ENCODE assay signal across 22 cellular contexts in the genomic region with DNA sequence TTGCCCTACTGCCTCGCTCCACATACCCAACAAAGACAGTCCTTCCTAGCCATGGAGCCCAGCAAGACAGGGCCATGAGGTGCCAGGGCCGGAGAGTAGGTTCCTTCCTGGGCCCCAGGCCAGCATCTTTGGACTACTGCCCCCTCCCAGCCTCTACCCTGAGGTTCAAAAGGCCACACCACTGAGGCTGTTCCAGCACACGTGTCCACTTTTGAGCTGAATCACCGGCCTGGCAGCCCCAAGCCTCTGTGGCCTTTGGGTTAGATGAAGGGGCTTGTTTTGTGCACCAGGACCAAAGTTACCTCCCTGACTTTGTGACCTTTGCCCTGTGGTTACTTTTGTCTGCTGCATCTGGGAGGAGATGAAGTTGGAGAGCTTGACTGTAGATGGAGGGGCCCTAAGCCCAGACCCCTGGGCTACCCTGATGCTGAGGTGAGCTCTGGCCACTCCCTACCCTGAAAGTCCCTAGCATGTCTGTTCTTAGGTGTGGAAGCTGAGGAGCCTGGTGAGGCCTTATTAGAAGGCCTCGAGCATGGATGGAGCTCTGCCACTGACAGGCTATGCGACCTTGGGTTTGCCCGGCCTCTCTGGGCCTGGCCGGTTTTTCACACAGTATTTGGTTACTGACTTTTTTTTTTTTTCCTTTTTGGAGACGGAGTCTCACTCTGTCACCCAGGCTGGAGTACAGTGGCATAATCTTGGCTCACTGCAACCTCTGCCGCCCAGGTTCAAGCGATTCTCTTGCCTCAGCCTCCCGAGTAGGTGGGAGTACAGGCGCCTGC. TPM values are rescaled to one million over a fixed set of nuclear protein-coding genes. Genes with fewer than 3 reads are reported as not detected.
DNase-seq lines count a peak whose midpoint lies in the region; ATAC-seq, FAIRE-seq and TF ChIP-seq lines count a peak whose summit lies in the region.
"Had no signal": no experiment of that assay in that cellular context is flagged by ENCODE, and none has a peak within 500 bp of the region (broad histone marks: within the 10 kb centered on the region; RNA-seq: fewer than 3 reads in every experiment).

No MANE protein-coding gene starts in this region.

- H2BK12ac ChIP-seq in H1 (ENCODE audit: low read depth, low read length) = peak overlapping the region; percentile 27; the same call in 1 of the 2 replicates

- no peak overlapping the region for H2AFZ ChIP-seq in H1 (ENCODE audit: low read length)
- H2AFZ ChIP-seq: GM23248 had no signal

- TF ChIP-seq CTCF in H1 (IDR thresholded peaks at IDR 0.05; ENCODE audit: control extremely low read depth in 1 of 3, insufficient read depth in 1 of 3, low read depth in 1 of 3, low read length in 3 of 3) (no peak), right lobe of liver (IDR thresholded peaks at IDR 0.05) (no peak), gastrocnemius medialis (IDR thresholded peaks at IDR 0.05 in 4 of 5, conservative IDR thresholded peaks at IDR 0.05 in 1 of 5) (no peak), coronary artery (IDR thresholded peaks at IDR 0.05) (no peak), endodermal cell (conservative IDR thresholded peaks at IDR 0.05) (no peak)

- H4K20me1 ChIP-seq in H1 (replicated peaks in 1 of 2; ENCODE audit: control insufficient read depth in 1 of 2, insufficient read depth in 2 of 2, low read length in 2 of 2) = no peaks in the 10 kb centered on the region
- H4K20me1 ChIP-seq: BLaER1 had no signal

- no peaks in the 10 kb centered on the region for H3K23me2 ChIP-seq in H1 (ENCODE audit: low read depth, low read length)

- H3K4me1 ChIP-seq in H1 (replicated peaks in 1 of 4; ENCODE audit: control insufficient read depth in 3 of 4, insufficient read depth in 4 of 4, low read length in 3 of 4) = peaks cover 0 to 16% (median 9%) of the 10 kb centered on the region in 4 experiments; a peak in 5 of 7 replicates
- peaks cover 0 to 39% (median 17%) of the 10 kb centered on the region in 4 donors for H3K4me1 ChIP-seq in right lobe of liver
- peaks cover 0 to 7% of the 10 kb centered on the region in 2 donors for H3K4me1 ChIP-seq in gastrocnemius medialis
- H3K4me1 ChIP-seq in SJCRH30 = peaks cover 6% of the 10 kb centered on the region; the same call in 1 of the 2 replicates
- peaks cover 2% of the 10 kb centered on the region for H3K4me1 ChIP-seq in endodermal cell (ENCODE audit: control insufficient read depth, insufficient read depth, low read length)

- H3K14ac ChIP-seq in H1 (ENCODE audit: insufficient read length) = no peak overlapping the region

- H3K9me3 ChIP-seq in H1 (ENCODE audit: insufficient read depth in 2 of 2, low read depth in 1 of 2, low read length in 1 of 2) = no peaks in the 10 kb centered on the region
- no peaks in the 10 kb centered on the region for H3K9me3 ChIP-seq in right lobe of liver
- no peaks in the 10 kb centered on the region for H3K9me3 ChIP-seq in gastrocnemius medialis
- H3K9me3 ChIP-seq in SJCRH30 (replicated peaks) = no peaks in the 10 kb centered on the region
- no peaks in the 10 kb centered on the region for H3K9me3 ChIP-seq in endodermal cell (ENCODE audit: control insufficient read depth, low read length)
- H3K9me3 ChIP-seq: BLaER1 had no signal

- intact Hi-C loops in right lobe of liver (cut with DNase I) = no loop called here
- intact Hi-C loops in gastrocnemius medialis (cut with DNase I; ENCODE audit: low total_unique reads) = no loop called here

- no peaks in the 10 kb centered on the region for H3K4me1 Mint-ChIP-seq in activated naive CD8-positive, alpha-beta T cell treated with anti-CD3 and anti-CD28 coated beads for 36 hours
- H3K4me1 Mint-ChIP-seq in endodermal cell = peaks cover 2% of the 10 kb centered on the region
- H3K4me1 Mint-ChIP-seq: CD4-positive, alpha-beta memory T cell had no signal

- 94% methylated on average over 13 of the region's 13 CpGs; no CpG with 5 or more reads in 1 of the 2 experiments for WGBS in H1 (ENCODE audit: extremely low coverage in 1 of 2, insufficient coverage in 1 of 2, insufficient read length in 1 of 2, insufficient replicate concordance in 2 of 2, low coverage in 1 of 2, low lambda C conversion rate in 2 of 2, missing lambda C conversion rate in 1 of 2), 2 experiments
- 70% methylated on average over 6 of the region's 13 CpGs for WGBS in right lobe of liver (ENCODE audit: insufficient coverage, low coverage, low lambda C conversion rate, missing lambda C conversion rate)
- 91 to 95% methylated on average over 10 to 13 of the region's 13 CpGs for WGBS in endodermal cell (ENCODE audit: insufficient coverage in 1 of 2, insufficient read length in 1 of 2), 2 experiments

- no peaks in the 10 kb centered on the region for H3K9me3 Mint-ChIP-seq in activated naive CD8-positive, alpha-beta T cell treated with anti-CD3 and anti-CD28 coated beads for 36 hours
- H3K9me3 Mint-ChIP-seq in endodermal cell = peaks cover 2% of the 10 kb centered on the region
- H3K9me3 Mint-ChIP-seq: CD4-positive, alpha-beta memory T cell; HFFc6 had no signal

- TF ChIP-seq EP300 in H1 (IDR thresholded peaks at IDR 0.05; ENCODE audit: borderline replicate concordance in 1 of 2, low read depth in 2 of 2, low read length in 2 of 2) = no peak

- H3K36me3 ChIP-seq in H1 (ENCODE audit: control insufficient read depth in 2 of 4, insufficient read depth in 4 of 4, low read length in 3 of 4) = no peaks in the 10 kb centered on the region
- no peaks in the 10 kb centered on the region for H3K36me3 ChIP-seq in right lobe of liver
- H3K36me3 ChIP-seq in gastrocnemius medialis = no peaks in the 10 kb centered on the region
- no peaks in the 10 kb centered on the region for H3K36me3 ChIP-seq in SJCRH30
- H3K36me3 ChIP-seq in endodermal cell (ENCODE audit: control insufficient read depth, insufficient read depth, low read length) = no peaks in the 10 kb centered on the region
- H3K36me3 ChIP-seq: BLaER1 had no signal

- H3K27me3 ChIP-seq in H1 (replicated peaks in 1 of 4; ENCODE audit: control insufficient read depth in 3 of 4, extremely low read depth in 1 of 4, insufficient read depth in 3 of 4, low read length in 3 of 4) (no peaks in the 10 kb centered on the region; a peak in 3 of 7 replicates), right lobe of liver (no peaks in the 10 kb centered on the region), gastrocnemius medialis (no peaks in the 10 kb centered on the region), SJCRH30 (no peaks in the 10 kb centered on the region), endodermal cell (ENCODE audit: control insufficient read depth, insufficient read depth, low read length, poor library complexity, severe bottlenecking) (peaks cover 2% of the 10 kb centered on the region)
- H3K27me3 ChIP-seq: BLaER1 had no signal

- no peak overlapping the region for H4K8ac ChIP-seq in H1 (ENCODE audit: extremely low read depth, insufficient read depth, low read length)

- no peaks in the 10 kb centered on the region for H3K79me2 ChIP-seq in H1 (ENCODE audit: control insufficient read depth in 1 of 2, insufficient read depth in 2 of 2, low read length in 2 of 2)

- CTCF ChIA-PET in H1 (lab: Charles Lee; ENCODE audit: partially characterized antibody) = interaction anchor here (0.6 to 5.3 kb wide), 14 partner anchors 10 to 130 kb away, joined by 3 to 42 read pairs (median 4); a partner anchor contains a TSS

- no peak overlapping the region for H3K18ac ChIP-seq in H1 (ENCODE audit: extremely low read depth, low read length)

- no peak overlapping the region for H2AK5ac ChIP-seq in H1 (ENCODE audit: low read depth, low read length)

- 0 out of 2 replicates have a peak overlapping the region, but pooled peaks have one; percentile 2 for H2BK5ac ChIP-seq in H1 (ENCODE audit: low read depth, low read length)

- ATAC-seq in right lobe of liver (peak; percentile 36 to 73 (median 66)), gastrocnemius medialis (peak; percentile 70 to 75)

- no peak overlapping the region for H3K56ac ChIP-seq in H1 (replicated peaks; ENCODE audit: insufficient read length, low read depth, low read length)

- POLR2A ChIA-PET in H1 (lab: Charles Lee; ENCODE audit: partially characterized antibody) = interaction anchor here (0.8 to 1.9 kb wide), 5 partner anchors 8 to 55 kb away, joined by 3 to 8 read pairs (median 3); no protein-coding TSS in a partner anchor

- DNase-seq in RPMI7951 (ENCODE audit: low read depth) (peak; percentile 10), H1 (ENCODE audit: low read depth in 1 of 2, low spot score in 2 of 2) (no peak), right lobe of liver (peak; percentile 70 to 84 (median 80)), gastrocnemius medialis (peak in 1 of 2 donors; percentile 39), SJCRH30 (no peak), coronary artery (ENCODE audit: low spot score) (no peak), endodermal cell (no peak)
- no peak for DNase-seq in activated naive CD8-positive, alpha-beta T cell treated with anti-CD3 and anti-CD28 coated beads for 36 hours
- DNase-seq: CD4-positive, alpha-beta memory T cell; DMS153; DMS79; GDM1; GM23248; H7; HFFc6; IMR-90 had no signal

- no peak overlapping the region; the same call in 1 of the 2 replicates for H2BK15ac ChIP-seq in H1 (ENCODE audit: low read length)

- no peak overlapping the region for H3K4ac ChIP-seq in H1 (replicated peaks; ENCODE audit: insufficient read length, low read depth, low read length)

- H3K79me1 ChIP-seq in H1 (ENCODE audit: low read depth, low read length) = no peaks in the 10 kb centered on the region

- H3K4me2 ChIP-seq in H1 (ENCODE audit: insufficient read depth in 1 of 2, low read depth in 2 of 2, low read length in 2 of 2) = no peak overlapping the region
- H3K4me2 ChIP-seq: BLaER1 had no signal

- in situ Hi-C loops in gastrocnemius medialis (cut with MboI; ENCODE audit: low sequenced_read_pairs in 4 of 4) = no loop called here

- H2BK20ac ChIP-seq in H1 (ENCODE audit: low read length) = 0 out of 2 replicates have a peak overlapping the region, but pooled peaks have one; percentile 13

- no peak for FAIRE-seq in H1 (lab: Jason Lieb, UNC)
- FAIRE-seq: GM12892, GM18507 had no signal

- H3K27ac Mint-ChIP-seq in activated naive CD8-positive, alpha-beta T cell treated with anti-CD3 and anti-CD28 coated beads for 36 hours = no peak overlapping the region
- H3K27ac Mint-ChIP-seq in endodermal cell = no peak overlapping the region
- H3K27ac Mint-ChIP-seq: HFFc6 had no signal

- no peak overlapping the region for H3K4me3 Mint-ChIP-seq in activated naive CD8-positive, alpha-beta T cell treated with anti-CD3 and anti-CD28 coated beads for 36 hours
- H3K4me3 Mint-ChIP-seq in endodermal cell = no peak overlapping the region
- H3K4me3 Mint-ChIP-seq: CD14-positive monocyte; CD4-positive, alpha-beta memory T cell; HFFc6 had no signal

- H3K23ac ChIP-seq in H1 (ENCODE audit: insufficient read length) = no peak overlapping the region

- H4K91ac ChIP-seq in H1 (replicated peaks; ENCODE audit: insufficient read length, low read length) = no peak overlapping the region

- H3K9ac ChIP-seq in H1 (replicated peaks in 1 of 4; ENCODE audit: extremely low read depth in 1 of 4, low read depth in 3 of 4, low read length in 3 of 4) = no peak overlapping the region
- H3K9ac ChIP-seq in endodermal cell (ENCODE audit: extremely low read depth, low read length, poor library complexity, severe bottlenecking) = no peak overlapping the region
- H3K9ac ChIP-seq: BLaER1, GM23248 had no signal

- no peak overlapping the region for H3K27ac ChIP-seq in H1 (ENCODE audit: low read depth, low read length)
- H3K27ac ChIP-seq in right lobe of liver = peak overlapping the region in 1 of 3 donors; percentile 38
- no peak overlapping the region for H3K27ac ChIP-seq in gastrocnemius medialis
- H3K27ac ChIP-seq in SJCRH30 = no peak overlapping the region
- no peak overlapping the region for H3K27ac ChIP-seq in coronary artery
- no peak overlapping the region for H3K27ac ChIP-seq in endodermal cell (ENCODE audit: low read depth, low read length)
- H3K27ac ChIP-seq: BLaER1, GM23248 had no signal

- no peaks in the 10 kb centered on the region for H3K36me3 Mint-ChIP-seq in activated naive CD8-positive, alpha-beta T cell treated with anti-CD3 and anti-CD28 coated beads for 36 hours
- H3K36me3 Mint-ChIP-seq in endodermal cell (ENCODE audit: low read depth) = no peaks in the 10 kb centered on the region
- H3K36me3 Mint-ChIP-seq: CD14-positive monocyte; CD4-positive, alpha-beta memory T cell had no signal

- no peak overlapping the region for H4K5ac ChIP-seq in H1 (ENCODE audit: insufficient read length, low read depth, low read length)

- TF ChIP-seq POLR2A in H1 (IDR thresholded peaks at IDR 0.05; ENCODE audit: control extremely low read depth in 1 of 2, low read depth in 2 of 2, low read length in 2 of 2) (no peak), right lobe of liver (IDR thresholded peaks at IDR 0.05) (no peak), gastrocnemius medialis (IDR thresholded peaks at IDR 0.05) (no peak)

- H3K4me3 ChIP-seq in H1 (ENCODE audit: extremely low read depth in 1 of 4, insufficient read depth in 2 of 4, low read depth in 3 of 4, low read length in 4 of 4) (no peak overlapping the region), right lobe of liver (no peak overlapping the region), gastrocnemius medialis (no peak overlapping the region), SJCRH30 (no peak overlapping the region), coronary artery (no peak overlapping the region), endodermal cell (ENCODE audit: low read length) (no peak overlapping the region)
- H3K4me3 ChIP-seq: BLaER1, GM23248 had no signal

- no peak for TF ChIP-seq RAD21 in H1 (IDR thresholded peaks at IDR 0.05 in 1 of 2, conservative IDR thresholded peaks at IDR 0.05 in 1 of 2; ENCODE audit: low read depth in 2 of 2, low read length in 2 of 2)

- peaks cover 16% of the 10 kb centered on the region for H3K27me3 Mint-ChIP-seq in activated naive CD8-positive, alpha-beta T cell treated with anti-CD3 and anti-CD28 coated beads for 36 hours
- H3K27me3 Mint-ChIP-seq in endodermal cell (ENCODE audit: insufficient read depth) = peaks cover 22% of the 10 kb centered on the region

- H2BK120ac ChIP-seq in H1 (replicated peaks; ENCODE audit: low read depth, low read length) = no peak overlapping the region

RNA-seq across cellular contexts. Expression of a gene that starts 12.0 kb away (rescaled TPM):
- total RNA-seq in RPMI7951 (2014; rRNA removed; shearing (Covaris generic)) = not detected in 2 replicates
- 6.9 and 7.8 TPM in 2 replicates for total RNA-seq in H1 (2021; fragmentation: NEBNext Ultra II Directional; extraction: Animal tissue kit (Norgen Biotek cat#: 25700))
- polyA plus RNA-seq in H1 (2011; rRNA removed) = 8.5 and 16.1 TPM in 2 replicates
- 4.8 TPM for polyA plus RNA-seq in H1 (2011; cell fraction: cytosol; rRNA removed)
- 18.6 TPM for polyA plus RNA-seq in H1 (2011; cell fraction: nucleus; rRNA removed)
- 10.7 to 21.5 TPM (median 18.7 TPM) in 4 replicates for polyA plus RNA-seq in H1 (2012, experiment 1 of 2)
- polyA plus RNA-seq in H1 (2012, experiment 2 of 2) = 19.3 TPM
- 11.1 TPM for polyA plus RNA-seq in H1 (2013, experiment 1 of 2)
- 10.2 TPM for polyA plus RNA-seq in H1 (2013, experiment 2 of 2)
- polyA minus RNA-seq in H1 (2011; rRNA and poly(A)+ RNA removed) = 5.6 and 13.9 TPM in 2 replicates
- polyA minus RNA-seq in H1 (2011; cell fraction: cytosol; rRNA and poly(A)+ RNA removed) = 5.6 TPM
- 7.6 TPM for polyA minus RNA-seq in H1 (2011; cell fraction: nucleus; rRNA and poly(A)+ RNA removed)
- total RNA-seq in right lobe of liver = not detected
- not detected for total RNA-seq in gastrocnemius medialis
- total RNA-seq in SJCRH30 (2014; rRNA removed; shearing (Covaris generic)) = 16.1 and 20.5 TPM in 2 replicates
- not detected for total RNA-seq in activated naive CD8-positive, alpha-beta T cell treated with anti-CD3 and anti-CD28 coated beads for 36 hours
- under 1 TPM in 1 of 2 donors, not detected in 1; 0.20 TPM for total RNA-seq in endodermal cell
- 18.6 TPM for polyA plus RNA-seq in endodermal cell (2013, experiment 1 of 2)
- 27.2 TPM for polyA plus RNA-seq in endodermal cell (2013, experiment 2 of 2)
- total RNA-seq: CD4-positive, alpha-beta memory T cell; Daoy; GM23248; HFFc6; IMR-90 had no signal
- polyA plus RNA-seq: AG04450, GM23248, IMR-90 had no signal

RNA-seq across cellular contexts. Expression of a gene that starts 42.5 kb away (rescaled TPM):
- 9.2 and 18.0 TPM in 2 replicates for total RNA-seq in RPMI7951 (2014; rRNA removed; shearing (Covaris generic))
- total RNA-seq in H1 (2021; fragmentation: NEBNext Ultra II Directional; extraction: Animal tissue kit (Norgen Biotek cat#: 25700)) = 57.7 and 65.7 TPM in 2 replicates
- 38.8 and 74.8 TPM in 2 replicates for polyA plus RNA-seq in H1 (2011; rRNA removed)
- polyA plus RNA-seq in H1 (2011; cell fraction: cytosol; rRNA removed) = 35.5 TPM
- polyA plus RNA-seq in H1 (2011; cell fraction: nucleus; rRNA removed) = 143 TPM
- polyA plus RNA-seq in H1 (2012, experiment 1 of 2) = 54.3 to 66.0 TPM (median 57.0 TPM) in 4 replicates
- 18.9 TPM for polyA plus RNA-seq in H1 (2012, experiment 2 of 2)
- polyA plus RNA-seq in H1 (2013, experiment 1 of 2) = 30.5 TPM
- polyA plus RNA-seq in H1 (2013, experiment 2 of 2) = 27.9 TPM
- polyA minus RNA-seq in H1 (2011; rRNA and poly(A)+ RNA removed) = 52.7 and 53.4 TPM in 2 replicates
- polyA minus RNA-seq in H1 (2011; cell fraction: cytosol; rRNA and poly(A)+ RNA removed) = 41.7 TPM
- 69.0 TPM for polyA minus RNA-seq in H1 (2011; cell fraction: nucleus; rRNA and poly(A)+ RNA removed)
- 10 to 100 TPM; 13.0 to 33.1 (median 17.4) TPM for total RNA-seq in right lobe of liver
- total RNA-seq in gastrocnemius medialis = 10 to 100 TPM; 22.1 to 37.3 (median 24.2) TPM
- total RNA-seq in SJCRH30 (2014; rRNA removed; shearing (Covaris generic)) = 48.5 and 49.9 TPM in 2 replicates
- total RNA-seq in activated naive CD8-positive, alpha-beta T cell treated with anti-CD3 and anti-CD28 coated beads for 36 hours = 10 to 100 TPM; 41.4 to 45.7 TPM
- 10 to 100 TPM; 60.0 to 61.0 TPM for total RNA-seq in endodermal cell
- 41.2 TPM for polyA plus RNA-seq in endodermal cell (2013, experiment 1 of 2)
- polyA plus RNA-seq in endodermal cell (2013, experiment 2 of 2) = 39.4 TPM

RNA-seq across cellular contexts. Expression of a gene that starts 49.1 kb away (rescaled TPM):
- total RNA-seq in RPMI7951 (2014; rRNA removed; shearing (Covaris generic)) = 10.0 and 11.7 TPM in 2 replicates
- 55.5 and 57.2 TPM in 2 replicates for total RNA-seq in H1 (2021; fragmentation: NEBNext Ultra II Directional; extraction: Animal tissue kit (Norgen Biotek cat#: 25700))
- polyA plus RNA-seq in H1 (2011; rRNA removed) = 75.0 and 99.6 TPM in 2 replicates
- 70.3 TPM for polyA plus RNA-seq in H1 (2011; cell fraction: cytosol; rRNA removed)
- 39.1 TPM for polyA plus RNA-seq in H1 (2011; cell fraction: nucleus; rRNA removed)
- 46.5 to 58.4 TPM (median 54.3 TPM) in 4 replicates for polyA plus RNA-seq in H1 (2012, experiment 1 of 2)
- polyA plus RNA-seq in H1 (2012, experiment 2 of 2) = 39.4 TPM
- polyA plus RNA-seq in H1 (2013, experiment 1 of 2) = 51.2 TPM
- polyA plus RNA-seq in H1 (2013, experiment 2 of 2) = 48.0 TPM
- polyA minus RNA-seq in H1 (2011; rRNA and poly(A)+ RNA removed) = 68.1 and 68.2 TPM in 2 replicates
- polyA minus RNA-seq in H1 (2011; cell fraction: cytosol; rRNA and poly(A)+ RNA removed) = 15.8 TPM
- polyA minus RNA-seq in H1 (2011; cell fraction: nucleus; rRNA and poly(A)+ RNA removed) = 28.2 TPM
- total RNA-seq in right lobe of liver (100 to 1,000 TPM; 167 to 322 (median 226) TPM), gastrocnemius medialis (1 to 10 TPM in 2 of 4 donors, under 1 TPM in 2; 0.42 to 2.4 (median 1.1) TPM), endodermal cell (1 to 10 TPM; 1.8 to 5.9 TPM)
- total RNA-seq in SJCRH30 (2014; rRNA removed; shearing (Covaris generic)) = 91.7 and 96.8 TPM in 2 replicates
- total RNA-seq in activated naive CD8-positive, alpha-beta T cell treated with anti-CD3 and anti-CD28 coated beads for 36 hours = 1 to 10 TPM; 1.3 to 2.0 TPM
- polyA plus RNA-seq in endodermal cell (2013, experiment 1 of 2) = 11.1 TPM
- polyA plus RNA-seq in endodermal cell (2013, experiment 2 of 2) = 13.9 TPM
- total RNA-seq: GM23248 had no signal
- polyA plus RNA-seq: GM23248 had no signal

Comparison
In these comparisons a context has a peak if more than half of its experiments do, and no peak if none do; other contexts are left out.
1. DNase-seq: peak in RPMI7951 (single experiment) and right lobe of liver (3 of 3); none in H1 (0 of 2), SJCRH30 (0 of 2), activated naive CD8-positive, alpha-beta T cell treated with anti-CD3 and anti-CD28 coated beads for 36 hours (single experiment), coronary artery (single experiment) and endodermal cell (single experiment).